ENCODE assay signal across 8 cellular contexts in the genomic region with DNA sequence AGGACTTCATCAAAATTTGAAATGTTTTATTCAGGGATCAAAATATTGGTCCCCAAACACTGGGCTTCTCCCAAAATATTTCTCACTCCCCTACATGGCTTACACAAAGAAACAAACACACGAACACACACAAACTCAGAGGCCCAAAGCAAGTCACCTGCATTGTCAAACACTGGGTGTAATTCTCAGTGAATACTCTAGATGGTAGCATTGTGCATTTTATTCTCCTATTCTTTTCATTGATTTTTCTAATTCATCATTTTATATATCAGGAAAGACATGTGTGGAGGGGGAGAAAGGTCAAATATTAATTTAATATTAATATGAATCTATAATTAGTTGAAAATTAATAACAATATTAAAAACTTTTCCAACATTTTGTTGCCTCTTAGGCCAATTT.
DNase-seq lines count a peak whose midpoint lies in the region; ATAC-seq and TF ChIP-seq lines count a peak whose summit lies in the region.

No MANE protein-coding gene starts in this region.

- H3K9me3 ChIP-seq in ascending aorta: no peaks in the 10 kb centered on the region

- DNase-seq in EH (ENCODE audit: low read depth) (peak; percentile 9), HFF-Myc (ENCODE audit: extremely low read depth, low read depth) (peak; percentile 1), ascending aorta (ENCODE audit: low spot score in 2 of 2) (no peak), left colon (no peak), DMS114 treated with DMSO at 0.1 percent for 48 hours (lab: John Stamatoyannopoulos, UW; ENCODE audit: unreplicated experiment) (no peak)
- no peak for DNase-seq in stimulated activated CD4-positive, alpha-beta T cell treated with anti-CD3 and anti-CD28 coated beads, Interleukin-4, amount 100 ng/mL, for 4 hours

- no peaks in the 10 kb centered on the region for H3K4me1 ChIP-seq in ascending aorta

- no peak overlapping the region for H3K27ac ChIP-seq in ascending aorta

- ATAC-seq in left colon: peak; percentile 51
- no peak for ATAC-seq in HG03442 (IDR thresholded peaks at IDR 0.05; ENCODE audit: unreplicated experiment)
- ATAC-seq in GM21529 (IDR thresholded peaks at IDR 0.05; ENCODE audit: unreplicated experiment): no peak

- no peaks in the 10 kb centered on the region for H3K36me3 ChIP-seq in ascending aorta

- H3K4me3 ChIP-seq in HFF-Myc (replicated peaks; ENCODE audit: low read depth, low read length): no peak overlapping the region
- no peak overlapping the region for H3K4me3 ChIP-seq in ascending aorta

- no peaks in the 10 kb centered on the region for H3K27me3 ChIP-seq in ascending aorta

- TF ChIP-seq CTCF in HFF-Myc (IDR thresholded peaks at IDR 0.05; ENCODE audit: low read depth, low read length, missing control alignments) (peak; percentile 33), ascending aorta (IDR thresholded peaks at IDR 0.05) (peak; percentile 28 to 74 (median 64))

- intact Hi-C loops in ascending aorta (cut with DNase I) (loop anchor here (2.0 to 10.0 kb wide), 2 partner anchors 172 to 256 kb away; no protein-coding TSS in a partner anchor), left colon (cut with DNase I, micrococcal nuclease) (no loop called here)

Comparison
In these comparisons a context has a peak if more than half of its experiments do, and no peak if none do; other contexts are left out.
1. DNase-seq: peak in EH (single experiment) and HFF-Myc (single experiment); none in ascending aorta (0 of 2), left colon (0 of 2), DMS114 treated with DMSO at 0.1 percent for 48 hours (single experiment) and stimulated activated CD4-positive, alpha-beta T cell treated with anti-CD3 and anti-CD28 coated beads, Interleukin-4, amount 100 ng/mL, for 4 hours (0 of 2).